Comparison of ENCODE assay signal across 9 cellular contexts in genomic region chr19:31699421-31699820, GRCh38.
"Had no signal": no experiment of that assay in that cellular context is flagged by ENCODE, and none has a peak within 500 bp of the region (broad histone marks: within the 10 kb centered on the region; RNA-seq: fewer than 3 reads in every experiment).

No MANE protein-coding gene starts in this region.

- H3K4me1 ChIP-seq: HAP-1 had no signal

- H3K36me3 ChIP-seq: HAP-1 had no signal

- H3K9me3 ChIP-seq: HAP-1 had no signal

- H3K27me3 Mint-ChIP-seq: IgD-negative memory B cell had no signal

- H3K27ac ChIP-seq: HL-60 had no signal

- H3K4me3 ChIP-seq: HAP-1 had no signal

- H3K27ac Mint-ChIP-seq: HFFc6 had no signal

- H3K4me1 Mint-ChIP-seq: IgD-negative memory B cell had no signal

- ATAC-seq: HCT116, HepG2 had no signal

- H3K36me3 Mint-ChIP-seq: IgD-negative memory B cell had no signal

- DNase-seq: GOT3, H7, HFFc6, KBM-7 had no signal

- H3K4me3 Mint-ChIP-seq: HFFc6, IgD-negative memory B cell had no signal
